25 cellular contexts compared by ENCODE assay signal in the genomic region with DNA sequence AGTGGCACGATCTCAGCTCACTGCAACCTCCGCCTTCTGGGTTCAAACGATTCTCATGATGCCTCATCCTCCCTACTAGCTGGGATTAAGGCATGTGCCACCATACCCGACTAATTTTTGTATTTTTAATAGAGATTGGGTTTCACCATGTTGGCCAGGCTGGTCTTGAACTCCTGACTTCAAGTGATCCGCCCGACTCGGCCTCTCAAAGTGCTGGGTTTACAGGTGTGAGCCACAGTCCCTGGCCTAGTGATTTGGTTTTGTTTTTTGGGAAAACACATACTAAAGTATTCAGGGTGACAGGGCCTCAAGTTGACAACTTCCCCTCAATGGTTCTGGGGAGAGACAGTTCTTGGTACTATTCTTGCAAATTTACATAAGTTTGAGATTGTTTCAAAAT. TPM values are rescaled to one million over a fixed set of nuclear protein-coding genes. Genes with fewer than 3 reads are reported as not detected.
DNase-seq lines count a peak whose midpoint lies in the region; ATAC-seq and TF ChIP-seq lines count a peak whose summit lies in the region.
"Had no signal": no experiment of that assay in that cellular context is flagged by ENCODE, and none has a peak within 500 bp of the region (broad histone marks: within the 10 kb centered on the region; RNA-seq: fewer than 3 reads in every experiment).

No MANE protein-coding gene starts in this region.

- intact Hi-C loops in activated CD4-positive, alpha-beta T cell treated with anti-CD3 and anti-CD28 coated beads for 36 hours (cut with DNase I, micrococcal nuclease): loop anchor here (5.0 kb wide), 2 partner anchors 42 to 143 kb away; no protein-coding TSS in a partner anchor
- intact Hi-C loops in CD8-positive, alpha-beta T cell (cut with DNase I, micrococcal nuclease): loop anchor here in 1 of 2 experiments (5.0 kb wide), 1 partner anchor 42 kb away; no protein-coding TSS in a partner anchor

- ATAC-seq in activated CD4-positive, alpha-beta T cell treated with anti-CD3 and anti-CD28 coated beads for 36 hours: no peak
- no peak for ATAC-seq in CD8-positive, alpha-beta T cell
- ATAC-seq in naive thymus-derived CD8-positive, alpha-beta T cell: no peak
- no peak for ATAC-seq in HG02870 (IDR thresholded peaks at IDR 0.05; ENCODE audit: unreplicated experiment)
- ATAC-seq: PC-3 had no signal

- no peak overlapping the region for H3K4me3 ChIP-seq in CD8-positive, alpha-beta T cell (ENCODE audit: low read depth, low read length)
- H3K4me3 ChIP-seq: GM23248 had no signal

- H3K27me3 Mint-ChIP-seq in activated CD4-positive, alpha-beta T cell treated with anti-CD3 and anti-CD28 coated beads for 36 hours: no peaks in the 10 kb centered on the region
- no peaks in the 10 kb centered on the region for H3K27me3 Mint-ChIP-seq in CD8-positive, alpha-beta T cell (ENCODE audit: low read depth)
- no peaks in the 10 kb centered on the region for H3K27me3 Mint-ChIP-seq in naive thymus-derived CD8-positive, alpha-beta T cell
- H3K27me3 Mint-ChIP-seq: CD4-positive, CD25-positive, alpha-beta regulatory T cell had no signal

- peak overlapping the region; percentile 51 for H3K27ac Mint-ChIP-seq in activated CD4-positive, alpha-beta T cell treated with anti-CD3 and anti-CD28 coated beads for 36 hours
- peak overlapping the region; percentile 75 for H3K27ac Mint-ChIP-seq in CD8-positive, alpha-beta T cell
- peak overlapping the region in 7 of 10 donors; percentile 8 to 94 (median 55) for H3K27ac Mint-ChIP-seq in naive thymus-derived CD8-positive, alpha-beta T cell

- H3K36me3 Mint-ChIP-seq in activated CD4-positive, alpha-beta T cell treated with anti-CD3 and anti-CD28 coated beads for 36 hours (ENCODE audit: low read depth): peaks cover 14% of the 10 kb centered on the region
- H3K36me3 Mint-ChIP-seq in CD8-positive, alpha-beta T cell: peaks cover 26% of the 10 kb centered on the region
- peaks cover 0 to 28% (median 0%) of the 10 kb centered on the region in 3 donors for H3K36me3 Mint-ChIP-seq in naive thymus-derived CD8-positive, alpha-beta T cell
- H3K36me3 Mint-ChIP-seq: CD4-positive, CD25-positive, alpha-beta regulatory T cell had no signal

- POLR2A ChIA-PET in activated CD4-positive, alpha-beta T cell treated with anti-CD3 and anti-CD28 coated beads for 36 hours (lab: Charles Lee): interaction anchor here (1.7 to 2.5 kb wide), 2 partner anchors 23 to 156 kb away, joined by 6 to 9 read pairs; partner anchors contain the start of gene TNRC6B
- POLR2A ChIA-PET in CD8-positive, alpha-beta T cell (lab: Charles Lee): no interaction called here
- POLR2A ChIA-PET in naive thymus-derived CD8-positive, alpha-beta T cell (lab: Charles Lee): interaction anchor here (0.6 to 0.7 kb wide), 5 partner anchors 11 to 285 kb away, joined by 3 to 9 read pairs (median 5); no protein-coding TSS in a partner anchor

- H3K36me3 ChIP-seq in CD8-positive, alpha-beta T cell (ENCODE audit: insufficient read depth, low read length): no peaks in the 10 kb centered on the region

- H3K9me3 Mint-ChIP-seq in activated CD4-positive, alpha-beta T cell treated with anti-CD3 and anti-CD28 coated beads for 36 hours (ENCODE audit: low read depth): no peaks in the 10 kb centered on the region
- H3K9me3 Mint-ChIP-seq in CD8-positive, alpha-beta T cell: no peaks in the 10 kb centered on the region
- no peaks in the 10 kb centered on the region for H3K9me3 Mint-ChIP-seq in naive thymus-derived CD8-positive, alpha-beta T cell
- H3K9me3 Mint-ChIP-seq: CD4-positive, CD25-positive, alpha-beta regulatory T cell had no signal

- H3K27me3 ChIP-seq in CD8-positive, alpha-beta T cell (ENCODE audit: insufficient read depth, low read length): no peaks in the 10 kb centered on the region

- H3K4me1 ChIP-seq in CD8-positive, alpha-beta T cell (ENCODE audit: insufficient read depth, low read length): peaks cover 51% of the 10 kb centered on the region

- no peak for DNase-seq in activated CD4-positive, alpha-beta T cell treated with anti-CD3 and anti-CD28 coated beads for 36 hours
- no peak for DNase-seq in activated CD4-positive, alpha-beta T cell treated with anti-CD3 and anti-CD28 coated beads, Interleukin-2, amount 50 U/mL, for 48 hours
- no peak for DNase-seq in CD8-positive, alpha-beta T cell
- no peak for DNase-seq in naive thymus-derived CD8-positive, alpha-beta T cell
- no peak for DNase-seq in globus pallidus (ENCODE audit: low spot score)
- DNase-seq in stimulated activated CD4-positive, alpha-beta T cell treated with anti-CD3 and anti-CD28 coated beads, Interleukin-12 subunit alpha, Interleukin-12 subunit beta, amount 100 ng/mL, for 4 hours: no peak
- DNase-seq: Calu3; CD4-positive, CD25-positive, alpha-beta regulatory T cell; DMS53; EL; GM23248; HCEC 1CT; IMR-90; MM.1S; NCI-H1092; NCI-H1436 treated with DMSO at 0.1 percent for 48 hours; NCI-H2029; NCI-H345; NCI-H524 treated with DMSO at 0.1 percent for 48 hours; PC-3; RPMI8226 had no signal

- TF ChIP-seq CTCF in CD8-positive, alpha-beta T cell (IDR thresholded peaks at IDR 0.05): no peak

- CTCF ChIA-PET in activated CD4-positive, alpha-beta T cell treated with anti-CD3 and anti-CD28 coated beads for 36 hours (lab: Charles Lee): interaction anchor here (0.5 to 1.1 kb wide), 3 partner anchors 20 to 113 kb away, joined by 3 read pairs; no protein-coding TSS in a partner anchor
- CTCF ChIA-PET in CD8-positive, alpha-beta T cell (lab: Charles Lee): interaction anchor here (0.6 to 1.1 kb wide), 2 partner anchors 9 to 26 kb away, joined by 3 read pairs; no protein-coding TSS in a partner anchor

- H3K4me1 Mint-ChIP-seq in activated CD4-positive, alpha-beta T cell treated with anti-CD3 and anti-CD28 coated beads for 36 hours: peaks cover 85% of the 10 kb centered on the region
- peaks cover 82% of the 10 kb centered on the region for H3K4me1 Mint-ChIP-seq in CD8-positive, alpha-beta T cell (ENCODE audit: low read depth)
- H3K4me1 Mint-ChIP-seq in naive thymus-derived CD8-positive, alpha-beta T cell: peaks cover 36 to 92% (median 76%) of the 10 kb centered on the region in 4 donors

- H3K9me3 ChIP-seq in CD8-positive, alpha-beta T cell (ENCODE audit: low read length): no peaks in the 10 kb centered on the region

- WGBS in adipose tissue, 3 donors: 93 to 97% (median 95%) methylated on average over 7 of the region's 7 CpGs

- no peak overlapping the region for H3K4me3 Mint-ChIP-seq in activated CD4-positive, alpha-beta T cell treated with anti-CD3 and anti-CD28 coated beads for 36 hours
- no peak overlapping the region for H3K4me3 Mint-ChIP-seq in CD8-positive, alpha-beta T cell
- H3K4me3 Mint-ChIP-seq in naive thymus-derived CD8-positive, alpha-beta T cell: peak overlapping the region in 1 of 10 donors; percentile 11

- no peak overlapping the region for H3K27ac ChIP-seq in CD8-positive, alpha-beta T cell (ENCODE audit: low read depth, low read length)
- peak overlapping the region; percentile 17 for H3K27ac ChIP-seq in adipose tissue (ENCODE audit: low read depth, low read length)
- H3K27ac ChIP-seq: 22Rv1, GM23248, HL-60 had no signal

RNA-seq across cellular contexts. Expression of gene TNRC6B, which starts 22.1 kb away (rescaled TPM):
- total RNA-seq in activated CD4-positive, alpha-beta T cell treated with anti-CD3 and anti-CD28 coated beads for 36 hours: 10 to 100 TPM; 37.3 to 40.3 TPM
- 100 to 1,000 TPM in 1 of 2 experiments, 10 to 100 TPM in 1; 85.3 to 106 TPM for total RNA-seq in CD8-positive, alpha-beta T cell
- 1 to 10 TPM; 1.7 to 7.2 (median 3.4) TPM for polyA plus RNA-seq in adipose tissue
- total RNA-seq in naive thymus-derived CD8-positive, alpha-beta T cell: 100 to 1,000 TPM; 134 to 142 TPM
- polyA plus RNA-seq in naive thymus-derived CD8-positive, alpha-beta T cell: 100 to 1,000 TPM in 2 of 3 donors, 10 to 100 TPM in 1; 67.3 to 116 (median 115) TPM
